In the genomic region with DNA sequence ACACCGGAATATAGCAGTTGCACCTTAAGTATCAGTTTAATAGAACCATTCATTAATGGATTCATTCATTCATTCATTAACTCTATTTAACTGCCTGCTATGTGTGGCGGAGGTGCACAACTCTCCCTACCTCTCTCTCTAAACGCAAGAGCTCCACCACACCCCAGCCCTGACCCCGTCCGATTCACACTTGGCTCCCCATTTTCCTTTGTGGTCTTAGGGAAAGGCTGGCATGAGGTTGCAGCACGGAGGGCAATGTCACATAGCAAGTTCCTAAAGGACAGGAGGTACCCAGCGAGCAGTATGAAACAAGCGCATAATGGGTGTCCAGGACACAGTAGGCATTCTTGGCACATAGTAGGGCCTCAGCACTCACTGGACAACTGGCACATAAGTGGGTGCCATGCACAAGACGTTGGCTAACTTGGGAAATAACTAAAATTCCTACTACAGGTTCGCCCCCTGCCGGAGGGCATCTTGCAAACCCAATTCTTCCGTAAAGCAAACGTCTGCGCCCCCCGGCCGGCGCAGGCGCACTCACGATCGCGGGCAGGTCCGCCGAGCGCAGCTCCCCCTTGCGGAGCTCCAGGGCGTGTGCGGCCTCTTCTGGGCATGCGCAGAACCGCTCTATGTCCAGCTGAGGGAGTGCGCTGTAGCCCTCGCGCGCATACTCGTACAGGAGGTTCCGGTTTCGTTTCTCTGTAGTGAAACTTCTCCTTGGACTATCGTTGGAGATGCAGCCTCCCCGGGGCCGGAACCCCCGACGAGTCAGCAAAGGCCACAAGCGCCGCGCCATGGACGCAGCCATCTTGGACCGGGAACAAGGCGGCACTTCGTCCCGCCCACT, we compare ENCODE assay signal across 1 cellular context.
TF ChIP-seq lines count a peak whose summit lies in the region.

A gene with protein sequence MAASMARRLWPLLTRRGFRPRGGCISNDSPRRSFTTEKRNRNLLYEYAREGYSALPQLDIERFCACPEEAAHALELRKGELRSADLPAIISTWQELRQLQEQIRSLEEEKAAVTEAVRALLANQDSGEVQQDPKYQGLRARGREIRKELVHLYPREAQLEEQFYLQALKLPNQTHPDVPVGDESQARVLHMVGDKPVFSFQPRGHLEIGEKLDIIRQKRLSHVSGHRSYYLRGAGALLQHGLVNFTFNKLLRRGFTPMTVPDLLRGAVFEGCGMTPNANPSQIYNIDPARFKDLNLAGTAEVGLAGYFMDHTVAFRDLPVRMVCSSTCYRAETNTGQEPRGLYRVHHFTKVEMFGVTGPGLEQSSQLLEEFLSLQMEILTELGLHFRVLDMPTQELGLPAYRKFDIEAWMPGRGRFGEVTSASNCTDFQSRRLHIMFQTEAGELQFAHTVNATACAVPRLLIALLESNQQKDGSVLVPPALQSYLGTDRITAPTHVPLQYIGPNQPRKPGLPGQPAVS (minus strand): TSS at position 835 of the 847 bp plus-strand sequence. CDS start 27 bp downstream, at position 808.

TF ChIP-seq in H1, 55 proteins besides CTCF, POLR2A, EP300 and RAD21 (continued from another document):
- TF ChIP-seq, protein P1, sequence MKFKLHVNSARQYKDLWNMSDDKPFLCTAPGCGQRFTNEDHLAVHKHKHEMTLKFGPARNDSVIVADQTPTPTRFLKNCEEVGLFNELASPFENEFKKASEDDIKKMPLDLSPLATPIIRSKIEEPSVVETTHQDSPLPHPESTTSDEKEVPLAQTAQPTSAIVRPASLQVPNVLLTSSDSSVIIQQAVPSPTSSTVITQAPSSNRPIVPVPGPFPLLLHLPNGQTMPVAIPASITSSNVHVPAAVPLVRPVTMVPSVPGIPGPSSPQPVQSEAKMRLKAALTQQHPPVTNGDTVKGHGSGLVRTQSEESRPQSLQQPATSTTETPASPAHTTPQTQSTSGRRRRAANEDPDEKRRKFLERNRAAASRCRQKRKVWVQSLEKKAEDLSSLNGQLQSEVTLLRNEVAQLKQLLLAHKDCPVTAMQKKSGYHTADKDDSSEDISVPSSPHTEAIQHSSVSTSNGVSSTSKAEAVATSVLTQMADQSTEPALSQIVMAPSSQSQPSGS (IDR thresholded peaks at IDR 0.05; ENCODE audit: low read length), result no peak
- TF ChIP-seq JUN (IDR thresholded peaks at IDR 0.05; ENCODE audit: low read depth, low read length) (no peak), FOSL1 (IDR thresholded peaks at IDR 0.05; ENCODE audit: insufficient read depth, low read depth, low read length) (no peak), MAFK (IDR thresholded peaks at IDR 0.05; ENCODE audit: low read depth, low read length) (no peak)
